Comparison of ENCODE assay signal across 18 cellular contexts in genomic region chr11:126853732-126854131, GRCh38.
DNase-seq lines count a peak whose midpoint lies in the region; ATAC-seq and TF ChIP-seq lines count a peak whose summit lies in the region.
"Had no signal": no experiment of that assay in that cellular context is flagged by ENCODE, and none has a peak within 500 bp of the region (broad histone marks: within the 10 kb centered on the region; RNA-seq: fewer than 3 reads in every experiment).

No MANE protein-coding gene starts in this region.

- peak; percentile 81 for ATAC-seq in GM18870 (IDR thresholded peaks at IDR 0.05; ENCODE audit: unreplicated experiment)
- peak; percentile 53 for ATAC-seq in HG03342 (IDR thresholded peaks at IDR 0.05; ENCODE audit: unreplicated experiment)
- ATAC-seq: mucosa of descending colon; stimulated activated effector memory CD8-positive, alpha-beta T cell treated with anti-CD3 and anti-CD28 coated beads, Interleukin-12 subunit alpha, Interleukin-12 subunit beta, amount 100 ng/mL, for 72 hours had no signal

- no peak overlapping the region for H3K27ac ChIP-seq in mammary epithelial cell (ENCODE audit: insufficient read depth, low read depth, low read length)
- H3K27ac ChIP-seq: RWPE1 had no signal

- no peak overlapping the region for H3K4me3 ChIP-seq in mammary epithelial cell (replicated peaks in 1 of 3; ENCODE audit: insufficient read depth in 1 of 3, low read depth in 2 of 3, low read length in 3 of 3)
- H3K4me3 ChIP-seq: mucosa of descending colon had no signal

- CTCF ChIA-PET in mammary epithelial cell (lab: Charles Lee; ENCODE audit: low non-redundant PET), result no interaction called here

- WGBS in mammary epithelial cell (ENCODE audit: low coverage, missing lambda C conversion rate), result 49% methylated on average over 2 of the region's 2 CpGs

- no peaks in the 10 kb centered on the region for H3K9me3 ChIP-seq in mammary epithelial cell (replicated peaks; ENCODE audit: insufficient read depth, low read length)
- H3K9me3 ChIP-seq: mucosa of descending colon had no signal

- peaks cover 5% of the 10 kb centered on the region for H3K4me1 ChIP-seq in mammary epithelial cell (ENCODE audit: insufficient read depth, low read length)

- dilution Hi-C loops in mammary epithelial cell (cut with HindIII; ENCODE audit: low sequenced_read_pairs), result no loop called here

- no peak overlapping the region for H3K4me2 ChIP-seq in mammary epithelial cell (ENCODE audit: insufficient read depth, low read depth, low read length)

- H4K20me1 ChIP-seq in mammary epithelial cell (ENCODE audit: insufficient read depth, low read length), result no peaks in the 10 kb centered on the region

- in situ Hi-C loops in mammary epithelial cell (cut with MboI; ENCODE audit: low sequenced_read_pairs in 2 of 2), result no loop called here

- BruUV-seq in mammary epithelial cell (replicated peaks; lab: Mats Ljungman, UMichigan), result no TSS peak

- TF ChIP-seq CTCF in mammary epithelial cell (conservative IDR thresholded peaks at IDR 0.05 in 1 of 2, IDR thresholded peaks at IDR 0.05 in 1 of 2; ENCODE audit: extremely low read depth in 1 of 2, insufficient read depth in 1 of 2, low read depth in 1 of 2, low read length in 2 of 2), result no peak

- intact Hi-C loops in mammary epithelial cell (cut with micrococcal nuclease), result no loop called here

- H3K9ac ChIP-seq in mammary epithelial cell (ENCODE audit: insufficient read depth, low read length), result no peak overlapping the region

- no peak overlapping the region for H2AFZ ChIP-seq in mammary epithelial cell (ENCODE audit: low read depth, low read length)

- DNase-seq in HCEC 1CT (peak; percentile 15), kidney glomerular epithelial cell (lab: John Stamatoyannopoulos, UW) (peak; percentile 76), SHP77 (lab: John Stamatoyannopoulos, UW) (no peak), mammary epithelial cell (no peak), OCI-M2 (lab: John Stamatoyannopoulos, UW; ENCODE audit: unreplicated experiment) (no peak)
- no peak for DNase-seq in activated CD8-positive, alpha-beta memory T cell treated with anti-CD3 and anti-CD28 coated beads, Interleukin-2, amount 50 U/mL, for 48 hours
- DNase-seq: activated CD4-positive, alpha-beta T cell treated with anti-CD3 and anti-CD28 coated beads for 4 hours; activated naive CD8-positive, alpha-beta T cell treated with anti-CD3 and anti-CD28 coated beads for 36 hours; DMS153; H9; mucosa of descending colon; NCI-H187; NCI-H774; trophoblast cell had no signal

- H3K79me2 ChIP-seq in mammary epithelial cell (ENCODE audit: insufficient read depth, low read length), result no peaks in the 10 kb centered on the region

- no peaks in the 10 kb centered on the region for H3K36me3 ChIP-seq in mammary epithelial cell (ENCODE audit: insufficient read depth, low read length)

- no peaks in the 10 kb centered on the region for H3K27me3 ChIP-seq in mammary epithelial cell (ENCODE audit: insufficient read depth, low read length)

Comparison
In these comparisons a context has a peak if more than half of its experiments do, and no peak if none do; other contexts are left out.
1. DNase-seq: peak in HCEC 1CT (single experiment) and kidney glomerular epithelial cell (single experiment); none in SHP77 (0 of 2), mammary epithelial cell (single experiment), OCI-M2 (single experiment) and activated CD8-positive, alpha-beta memory T cell treated with anti-CD3 and anti-CD28 coated beads, Interleukin-2, amount 50 U/mL, for 48 hours (single experiment).